In the genomic region with DNA sequence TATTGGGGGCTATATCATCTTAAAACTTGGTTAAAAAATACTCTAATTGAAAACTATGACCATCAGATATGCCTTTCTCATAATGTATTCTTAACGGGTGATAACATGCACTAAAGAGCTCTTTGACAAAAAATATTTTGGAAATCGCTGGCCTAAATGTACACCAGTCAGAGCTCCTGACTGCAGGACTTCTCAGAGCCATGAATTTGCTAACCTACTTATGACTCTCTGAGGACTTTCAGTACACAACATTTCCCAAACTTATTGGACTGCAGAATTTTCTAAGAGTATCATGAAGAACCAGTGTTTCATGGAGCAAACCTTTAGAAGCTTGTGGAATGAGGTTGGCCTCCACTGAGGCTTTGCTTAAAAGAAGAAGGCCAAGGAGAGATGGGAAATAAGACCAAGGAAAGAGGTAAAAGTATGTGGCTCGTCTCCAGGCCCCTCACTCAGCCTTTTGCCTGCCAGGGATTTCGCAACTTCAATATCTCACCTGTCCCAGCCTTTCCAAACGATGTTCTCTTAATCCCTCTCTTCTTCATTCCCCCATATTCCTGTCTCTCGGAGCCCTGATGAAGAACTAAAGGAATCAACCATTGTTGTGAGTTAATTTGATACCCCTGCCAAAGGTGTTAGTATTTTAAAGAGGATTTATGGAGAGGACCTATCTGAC, we compare ENCODE assay signal across 16 cellular contexts.
DNase-seq lines count a peak whose midpoint lies in the region; ATAC-seq and TF ChIP-seq lines count a peak whose summit lies in the region.
"Had no signal": no experiment of that assay in that cellular context is flagged by ENCODE, and none has a peak within 500 bp of the region (broad histone marks: within the 10 kb centered on the region; RNA-seq: fewer than 3 reads in every experiment).

No MANE protein-coding gene starts in this region.

- intact Hi-C loops in PC-9 (cut with micrococcal nuclease; ENCODE audit: unreplicated experiment) = no loop called here

- H3K4me3 ChIP-seq in GM23338 = no peak overlapping the region
- no peak overlapping the region for H3K4me3 ChIP-seq in HUES48 (ENCODE audit: low read depth, low read length)
- H3K4me3 ChIP-seq in PC-9 = no peak overlapping the region
- H3K4me3 ChIP-seq: GM23248, HAP-1 had no signal

- POLR2A ChIA-PET in PC-9 (lab: Charles Lee; ENCODE audit: unreplicated experiment) = no interaction called here

- H3K27ac ChIP-seq in GM23338 (ENCODE audit: low read depth) (no peak overlapping the region), HUES48 (ENCODE audit: low read depth, low read length) (peak overlapping the region; percentile 89), PC-9 (peak overlapping the region; percentile 63; the same call in 1 of the 2 replicates)
- H3K27ac ChIP-seq: GM23248 had no signal

- peaks cover 2% of the 10 kb centered on the region for H3K27me3 Mint-ChIP-seq in GM23338 (ENCODE audit: insufficient read depth, low read depth, poor library complexity)
- H3K27me3 Mint-ChIP-seq: CD4-positive, alpha-beta memory T cell had no signal

- no peaks in the 10 kb centered on the region for H3K79me2 ChIP-seq in GM23338 (replicated peaks; ENCODE audit: insufficient read depth)
- H3K79me2 ChIP-seq in PC-9 (ENCODE audit: low read depth) = no peaks in the 10 kb centered on the region

- BruUV-seq in PC-9 (replicated peaks; lab: Mats Ljungman, UMichigan) = no TSS peak

- H3K9me2 ChIP-seq in GM23338 (ENCODE audit: insufficient read depth) (peaks cover 17% of the 10 kb centered on the region), PC-9 (ENCODE audit: insufficient read depth) (no peaks in the 10 kb centered on the region)

- no peak overlapping the region for H3K9ac ChIP-seq in HUES48 (ENCODE audit: low read depth, low read length)
- H3K9ac ChIP-seq: GM23248 had no signal

- no peaks in the 10 kb centered on the region for H3F3A ChIP-seq in GM23338 (replicated peaks; ENCODE audit: low read depth)
- H3F3A ChIP-seq in PC-9 (ENCODE audit: insufficient read depth, low read depth) = peaks cover 8% of the 10 kb centered on the region; the same call in 1 of the 2 replicates

- H3K9me3 ChIP-seq in HUES48 (ENCODE audit: control insufficient read depth, insufficient read depth, low read length) (no peaks in the 10 kb centered on the region), PC-9 (ENCODE audit: insufficient read depth, low read depth) (no peaks in the 10 kb centered on the region)
- H3K9me3 ChIP-seq: HAP-1 had no signal

- H3K27me3 ChIP-seq in GM23338 (ENCODE audit: insufficient read depth) (no peaks in the 10 kb centered on the region), HUES48 (ENCODE audit: control insufficient read depth, insufficient read depth, low read length) (no peaks in the 10 kb centered on the region), PC-9 (ENCODE audit: insufficient read depth, low read depth) (no peaks in the 10 kb centered on the region)

- H3K4me2 ChIP-seq in GM23338 (peak overlapping the region; percentile 29), PC-9 (no peak overlapping the region)

- H3K4me1 Mint-ChIP-seq in GM23338 = peaks cover 11% of the 10 kb centered on the region

- H4K20me1 ChIP-seq in GM23338 (replicated peaks; ENCODE audit: insufficient read depth) (no peaks in the 10 kb centered on the region), PC-9 (ENCODE audit: insufficient read depth) (no peaks in the 10 kb centered on the region)

- H3K36me3 ChIP-seq in GM23338 (ENCODE audit: insufficient read depth) (no peaks in the 10 kb centered on the region), HUES48 (ENCODE audit: control insufficient read depth, insufficient read depth, low read length) (no peaks in the 10 kb centered on the region), PC-9 (ENCODE audit: low read depth) (no peaks in the 10 kb centered on the region)
- H3K36me3 ChIP-seq: HAP-1 had no signal

- no peak overlapping the region for H2AFZ ChIP-seq in GM23338
- no peak overlapping the region for H2AFZ ChIP-seq in PC-9
- H2AFZ ChIP-seq: GM23248 had no signal

- TF ChIP-seq CTCF in GM23338 (conservative IDR thresholded peaks at IDR 0.05; ENCODE audit: low read depth in 2 of 2) = no peak
- TF ChIP-seq CTCF in PC-9 (conservative IDR thresholded peaks at IDR 0.05) = no peak

- H3K9me3 Mint-ChIP-seq in GM23338 = peaks cover 12% of the 10 kb centered on the region
- H3K9me3 Mint-ChIP-seq: CD4-positive, alpha-beta memory T cell had no signal

- DNase-seq in GM23338 (ENCODE audit: low spot score) (no peak), PC-9 (no peak), dermis blood vessel endothelial cell (no peak)
- DNase-seq in activated T-cell treated with anti-CD3 and anti-CD28 coated beads, Interleukin-2, amount 50 U/mL, for 48 hours = no peak
- DNase-seq: C1 segment of cervical spinal cord; Calu3; CD4-positive, alpha-beta memory T cell; COR-L47; DMS53; DMS79 treated with DMSO at 0.1 percent for 48 hours; GF-D8; GM23248; HFFc6 had no signal

- CTCF ChIA-PET in PC-9 (lab: Charles Lee) = interaction anchor here (0.5 kb wide), 1 partner anchor 782 kb away, joined by 9 read pairs; no protein-coding TSS in a partner anchor

- no peak overlapping the region for H3K27ac Mint-ChIP-seq in GM23338
- H3K27ac Mint-ChIP-seq: HFFc6 had no signal

- H3K36me3 Mint-ChIP-seq in GM23338 (ENCODE audit: low read depth) = no peaks in the 10 kb centered on the region; the same call in 2 of the 3 replicates

- H3K4me1 ChIP-seq in GM23338 (ENCODE audit: insufficient read depth) (peaks cover 30% of the 10 kb centered on the region), HUES48 (ENCODE audit: control insufficient read depth, insufficient read depth, low read length) (peaks cover 28% of the 10 kb centered on the region), PC-9 (replicated peaks; ENCODE audit: insufficient read depth) (peaks cover 22% of the 10 kb centered on the region)

- ATAC-seq in GM23338 (no peak), GM21786 (IDR thresholded peaks at IDR 0.05; ENCODE audit: unreplicated experiment) (no peak)

- no peak overlapping the region for H3K4me3 Mint-ChIP-seq in GM23338
- H3K4me3 Mint-ChIP-seq: HFFc6 had no signal

TF ChIP-seq in GM23338, 12 proteins besides CTCF, POLR2A, EP300 and RAD21:
- no peak for TF ChIP-seq EZH2phosphoT487 (IDR thresholded peaks at IDR 0.05; ENCODE audit: unreplicated experiment)
- no peak for TF ChIP-seq NANOG (IDR thresholded peaks at IDR 0.05; ENCODE audit: borderline replicate concordance)
- TF ChIP-seq POLR2AphosphoS5 (IDR thresholded peaks at IDR 0.05; ENCODE audit: low read depth) = no peak
- TF ChIP-seq ZNF462 (CRISPR knock-in tag; IDR thresholded peaks at IDR 0.05) = no peak
- no peak for TF ChIP-seq JUNB (IDR thresholded peaks at IDR 0.05; ENCODE audit: unreplicated experiment)
